In the genomic region with DNA sequence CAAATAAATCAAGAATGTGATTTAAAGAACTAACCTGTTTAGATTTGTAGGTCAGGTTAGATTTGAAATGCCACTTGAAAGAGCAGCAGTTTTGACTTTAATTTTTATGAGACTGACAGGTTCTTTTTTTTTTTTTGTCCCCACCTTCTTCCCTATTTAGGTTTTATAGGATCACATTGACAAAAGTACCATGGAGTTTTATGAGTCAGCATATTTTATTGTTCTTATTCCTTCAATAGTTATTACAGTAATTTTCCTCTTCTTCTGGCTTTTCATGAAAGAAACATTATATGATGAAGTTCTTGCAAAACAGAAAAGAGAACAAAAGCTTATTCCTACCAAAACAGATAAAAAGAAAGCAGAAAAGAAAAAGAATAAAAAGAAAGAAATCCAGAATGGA, we compare ENCODE assay signal across 18 cellular contexts.
"Had no signal": no experiment of that assay in that cellular context is flagged by ENCODE, and none has a peak within 500 bp of the region (broad histone marks: within the 10 kb centered on the region; RNA-seq: fewer than 3 reads in every experiment).

No MANE protein-coding gene starts in this region.

- H3K4me1 ChIP-seq: breast epithelium had no signal

- H3K27me3 Mint-ChIP-seq: activated naive CD8-positive, alpha-beta T cell treated with anti-CD3 and anti-CD28 coated beads, Interleukin-2, amount 10 ng/mL, durations not matched to agents 7 days and 5 days; naive thymus-derived CD8-positive, alpha-beta T cell; progenitor cell of endocrine pancreas; T-cell had no signal

- H3K27ac ChIP-seq: breast epithelium, VCaP had no signal

- H3K4me3 ChIP-seq: breast epithelium, lung, mucosa of descending colon had no signal

- H3K9me3 ChIP-seq: breast epithelium, mucosa of descending colon had no signal

- ATAC-seq: esophagus mucosa; mucosa of descending colon; naive thymus-derived CD8-positive, alpha-beta T cell; sciatic nerve; T-cell had no signal

- H3K4me3 Mint-ChIP-seq: activated naive CD8-positive, alpha-beta T cell treated with anti-CD3 and anti-CD28 coated beads, Interleukin-2, amount 10 ng/mL, durations not matched to agents 7 days and 5 days; naive thymus-derived CD8-positive, alpha-beta T cell; T-cell had no signal

- H3K27me3 ChIP-seq: breast epithelium had no signal

- H3K9me3 Mint-ChIP-seq: activated naive CD8-positive, alpha-beta T cell treated with anti-CD3 and anti-CD28 coated beads, Interleukin-2, amount 10 ng/mL, durations not matched to agents 7 days and 5 days; naive thymus-derived CD8-positive, alpha-beta T cell; T-cell had no signal

- FAIRE-seq: endometrium had no signal

- DNase-seq: activated CD4-positive, alpha-beta T cell treated with anti-CD3 and anti-CD28 coated beads for 48 hours; activated gamma-delta T cell; activated naive CD8-positive, alpha-beta T cell treated with anti-CD3 and anti-CD28 coated beads, Interleukin-2, amount 10 ng/mL, durations not matched to agents 7 days and 5 days; aorta; hypothalamus; mucosa of descending colon; naive thymus-derived CD8-positive, alpha-beta T cell; stimulated activated CD4-positive, alpha-beta T cell treated with anti-CD3 and anti-CD28 coated beads, Interleukin-12 subunit alpha, Interleukin-12 subunit beta, amount 100 ng/mL, for 4 hours; stimulated activated naive CD4-positive, alpha-beta T cell; T-cell; trophoblast cell had no signal

- H3K36me3 ChIP-seq: breast epithelium had no signal

- H3K27ac Mint-ChIP-seq: activated naive CD8-positive, alpha-beta T cell treated with anti-CD3 and anti-CD28 coated beads, Interleukin-2, amount 10 ng/mL, durations not matched to agents 7 days and 5 days; progenitor cell of endocrine pancreas had no signal
